22 cellular contexts compared by ENCODE assay signal in the genomic region with DNA sequence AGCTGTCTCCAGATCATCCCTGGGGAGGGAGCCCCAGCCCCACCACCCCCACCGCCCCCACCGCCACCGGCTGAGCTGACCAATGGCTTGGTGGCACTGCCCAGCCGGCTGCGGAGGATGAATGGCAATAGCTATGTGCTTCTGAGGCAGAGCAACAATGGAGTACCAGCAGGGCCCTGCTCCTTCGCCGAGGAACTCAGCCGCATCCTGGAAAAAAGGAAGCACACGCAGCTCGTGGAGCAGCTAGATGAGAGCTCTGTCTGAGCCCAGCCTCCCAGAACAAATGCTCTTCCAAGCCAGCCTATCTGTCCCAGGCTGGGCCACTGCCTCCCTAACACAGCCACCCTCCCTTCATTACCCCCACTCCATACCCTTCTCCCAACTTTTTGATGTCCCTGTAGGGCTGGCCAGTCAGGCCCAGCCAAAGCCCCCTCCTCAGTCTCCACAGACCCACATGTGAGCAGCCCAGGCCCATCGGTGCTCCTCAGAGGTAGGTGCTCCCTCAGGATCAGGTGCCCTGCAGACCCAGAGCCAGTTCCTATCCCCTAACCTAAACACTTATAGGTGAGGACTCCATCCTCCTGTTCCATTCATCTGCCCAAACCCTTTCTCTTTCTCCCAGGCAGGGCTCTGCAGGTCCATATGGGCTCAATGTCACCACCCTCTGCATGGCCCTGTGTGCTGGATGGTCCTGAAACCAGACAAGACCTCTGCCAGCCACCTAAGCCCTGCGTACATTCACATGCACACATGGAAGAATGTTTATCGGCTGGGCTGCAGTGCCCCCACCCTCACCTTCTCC. TPM values are rescaled to one million over a fixed set of nuclear protein-coding genes. Genes with fewer than 3 reads are reported as not detected.
A peak's percentile ranks its signal among the peaks of the same experiment; 100 is the strongest.
DNase-seq lines count a peak whose midpoint lies in the region; ATAC-seq, FAIRE-seq and TF ChIP-seq lines count a peak whose summit lies in the region.
"Had no signal": no experiment of that assay in that cellular context is flagged by ENCODE, and none has a peak within 500 bp of the region (broad histone marks: within the 10 kb centered on the region; RNA-seq: fewer than 3 reads in every experiment).

No MANE protein-coding gene starts in this region.

- H3K27me3 ChIP-seq in CD4-positive, alpha-beta T cell (ENCODE audit: control insufficient read depth, insufficient read depth, low read length), result no peaks in the 10 kb centered on the region
- H3K27me3 ChIP-seq in GM23338 (ENCODE audit: insufficient read depth), result no peaks in the 10 kb centered on the region
- H3K27me3 ChIP-seq in pancreas, result no peaks in the 10 kb centered on the region
- H3K27me3 ChIP-seq in vagina, result no peaks in the 10 kb centered on the region
- H3K27me3 ChIP-seq: heart left ventricle, MG63, tibial artery had no signal

- intact Hi-C loops in CD4-positive, alpha-beta T cell (cut with DNase I, micrococcal nuclease), result no loop called here
- intact Hi-C loops in pancreas (cut with DNase I) (no loop called here), vagina (cut with DNase I) (no loop called here)

- H3F3A ChIP-seq in GM23338 (replicated peaks; ENCODE audit: low read depth), result peaks cover 7% of the 10 kb centered on the region; the same call in 1 of the 2 replicates

- H3K27ac ChIP-seq in CD4-positive, alpha-beta T cell (ENCODE audit: low read depth, low read length), result no peak overlapping the region
- H3K27ac ChIP-seq in GM23338 (ENCODE audit: low read depth) (no peak overlapping the region), pancreas (no peak overlapping the region), vagina (no peak overlapping the region)
- H3K27ac ChIP-seq: heart left ventricle, tibial artery had no signal

- H3K9me3 Mint-ChIP-seq in CD4-positive, alpha-beta T cell, result no peaks in the 10 kb centered on the region
- H3K9me3 Mint-ChIP-seq in GM23338 (peaks cover 2% of the 10 kb centered on the region; the same call in 1 of the 3 replicates), chondrocyte (ENCODE audit: low read depth) (no peaks in the 10 kb centered on the region), glutamatergic neuron (ENCODE audit: unreplicated experiment) (peaks cover 5% of the 10 kb centered on the region)
- H3K9me3 Mint-ChIP-seq: activated T-cell treated with anti-CD3 and anti-CD28 coated beads, Interleukin-2, amount 50 U/mL, for 72 hours; CD8-positive, alpha-beta T cell; stimulated activated naive CD8-positive, alpha-beta T cell treated with anti-CD3 and anti-CD28 coated beads, Interleukin-15, Interleukin-2, amounts not matched to agents 100 ng/mL and 50 ng/mL, for 24 hours had no signal

- no peak overlapping the region for H3K4me2 ChIP-seq in GM23338

- DNase-seq in CD4-positive, alpha-beta T cell, result peak in 1 of 10 experiments; percentile 30
- DNase-seq in GM23338 (ENCODE audit: low spot score) (no peak), chondrocyte (ENCODE audit: low spot score) (peak; percentile 63), pancreas (peak in 4 of 6 donors; percentile 10 to 35 (median 22)), vagina (ENCODE audit: extremely low spot score in 2 of 2) (no peak), glutamatergic neuron (no peak)
- DNase-seq: activated CD4-positive, alpha-beta T cell treated with anti-CD3 and anti-CD28 coated beads, Interleukin-2, amount 50 U/mL, for 48 hours; activated T-cell treated with anti-CD3 and anti-CD28 coated beads, Interleukin-2, amount 50 U/mL, for 72 hours; CD8-positive, alpha-beta T cell; cerebellar nuclear complex; heart left ventricle; mesenchymal stem cell; MG63; NCI-H1417 treated with DMSO at 0.1 percent for 48 hours; NCI-H446; NCI-H82; stimulated activated CD4-positive, alpha-beta T cell treated with anti-CD3 and anti-CD28 coated beads, Interleukin-12 subunit alpha, Interleukin-12 subunit beta, amount 100 ng/mL, for 4 hours had no signal

- TF ChIP-seq POLR2A in vagina (IDR thresholded peaks at IDR 0.05), result no peak

- TF ChIP-seq CTCF in CD4-positive, alpha-beta T cell (IDR thresholded peaks at IDR 0.05), result no peak
- TF ChIP-seq CTCF in GM23338 (conservative IDR thresholded peaks at IDR 0.05; ENCODE audit: low read depth in 2 of 2) (no peak), chondrocyte (IDR thresholded peaks at IDR 0.05) (no peak), pancreas (IDR thresholded peaks at IDR 0.05) (no peak), vagina (IDR thresholded peaks at IDR 0.05) (no peak), glutamatergic neuron (IDR thresholded peaks at IDR 0.05; ENCODE audit: partially characterized antibody, unreplicated experiment) (no peak)

- FAIRE-seq in pancreas (lab: Jason Lieb, UNC), result no peak
- FAIRE-seq: astrocyte had no signal

- no peaks in the 10 kb centered on the region for H3K27me3 Mint-ChIP-seq in CD4-positive, alpha-beta T cell
- H3K27me3 Mint-ChIP-seq in GM23338 (ENCODE audit: insufficient read depth, low read depth, poor library complexity) (peaks cover 19% of the 10 kb centered on the region), chondrocyte (ENCODE audit: low read depth) (no peaks in the 10 kb centered on the region), glutamatergic neuron (ENCODE audit: unreplicated experiment) (peaks cover 13% of the 10 kb centered on the region)
- H3K27me3 Mint-ChIP-seq: activated naive CD8-positive, alpha-beta T cell; stimulated activated naive CD8-positive, alpha-beta T cell treated with anti-CD3 and anti-CD28 coated beads, Interleukin-15, Interleukin-2, amounts not matched to agents 100 ng/mL and 50 ng/mL, for 24 hours had no signal

- H3K36me3 ChIP-seq in GM23338 (ENCODE audit: insufficient read depth), result no peaks in the 10 kb centered on the region
- peaks cover 0 to 9% (median 4%) of the 10 kb centered on the region in 3 donors for H3K36me3 ChIP-seq in pancreas
- H3K36me3 ChIP-seq in vagina, result peaks cover 0 to 13% of the 10 kb centered on the region in 2 donors

- H3K27ac Mint-ChIP-seq in CD4-positive, alpha-beta T cell, result peak overlapping the region; percentile 42
- H3K27ac Mint-ChIP-seq in GM23338 (no peak overlapping the region), chondrocyte (ENCODE audit: unreplicated experiment) (no peak overlapping the region), glutamatergic neuron (ENCODE audit: unreplicated experiment) (no peak overlapping the region)
- H3K27ac Mint-ChIP-seq: activated naive CD8-positive, alpha-beta T cell; activated T-cell treated with anti-CD3 and anti-CD28 coated beads, Interleukin-2, amount 50 U/mL, for 72 hours; CD8-positive, alpha-beta T cell; stimulated activated naive CD8-positive, alpha-beta T cell treated with anti-CD3 and anti-CD28 coated beads, Interleukin-15, Interleukin-2, amounts not matched to agents 100 ng/mL and 50 ng/mL, for 24 hours had no signal

- peaks cover 29% of the 10 kb centered on the region for H3K79me2 ChIP-seq in GM23338 (replicated peaks; ENCODE audit: insufficient read depth)

- 72 to 81% methylated on average over 10 to 13 of the region's 13 CpGs for WGBS in pancreas, 2 donors

- H3K4me3 ChIP-seq in GM23338 (no peak overlapping the region), pancreas (no peak overlapping the region), vagina (no peak overlapping the region)
- H3K4me3 ChIP-seq: heart left ventricle, MG63, tibial artery had no signal

- peaks cover 11% of the 10 kb centered on the region; the same call in 1 of the 2 replicates for H4K20me1 ChIP-seq in GM23338 (replicated peaks; ENCODE audit: insufficient read depth)

- POLR2A ChIA-PET in CD4-positive, alpha-beta T cell (lab: Charles Lee), result no interaction called here

- H3K4me1 Mint-ChIP-seq in CD4-positive, alpha-beta T cell (ENCODE audit: low read depth), result peaks cover 17% of the 10 kb centered on the region
- H3K4me1 Mint-ChIP-seq in GM23338, result peaks cover 12% of the 10 kb centered on the region
- peaks cover 27% of the 10 kb centered on the region for H3K4me1 Mint-ChIP-seq in chondrocyte (ENCODE audit: low read depth)
- H3K4me1 Mint-ChIP-seq in glutamatergic neuron (ENCODE audit: low read depth, unreplicated experiment), result peaks cover 7% of the 10 kb centered on the region

- H3K4me3 Mint-ChIP-seq in CD4-positive, alpha-beta T cell, result peak overlapping the region; percentile 20
- H3K4me3 Mint-ChIP-seq in GM23338 (no peak overlapping the region), chondrocyte (ENCODE audit: unreplicated experiment) (no peak overlapping the region), glutamatergic neuron (ENCODE audit: unreplicated experiment) (no peak overlapping the region)
- H3K4me3 Mint-ChIP-seq: activated naive CD8-positive, alpha-beta T cell; activated T-cell treated with anti-CD3 and anti-CD28 coated beads, Interleukin-2, amount 50 U/mL, for 72 hours; CD8-positive, alpha-beta T cell; stimulated activated naive CD8-positive, alpha-beta T cell treated with anti-CD3 and anti-CD28 coated beads, Interleukin-15, Interleukin-2, amounts not matched to agents 100 ng/mL and 50 ng/mL, for 24 hours had no signal

- H3K4me1 ChIP-seq in GM23338 (ENCODE audit: insufficient read depth) (no peaks in the 10 kb centered on the region), pancreas (peaks cover 7 to 25% (median 14%) of the 10 kb centered on the region in 3 donors), vagina (peaks cover 30% of the 10 kb centered on the region)

- H3K9me2 ChIP-seq in GM23338 (ENCODE audit: insufficient read depth), result no peaks in the 10 kb centered on the region

- no peaks in the 10 kb centered on the region for H3K9me3 ChIP-seq in CD4-positive, alpha-beta T cell (ENCODE audit: control insufficient read depth, low read length)
- H3K9me3 ChIP-seq in pancreas (no peaks in the 10 kb centered on the region), vagina (no peaks in the 10 kb centered on the region)
- H3K9me3 ChIP-seq: heart left ventricle, MG63, tibial artery had no signal

- H3K36me3 Mint-ChIP-seq in CD4-positive, alpha-beta T cell (ENCODE audit: low read depth), result peaks cover 70% of the 10 kb centered on the region
- H3K36me3 Mint-ChIP-seq in GM23338 (ENCODE audit: low read depth) (peaks cover 16% of the 10 kb centered on the region), chondrocyte (ENCODE audit: low read depth) (peaks cover 5% of the 10 kb centered on the region), glutamatergic neuron (ENCODE audit: unreplicated experiment) (no peaks in the 10 kb centered on the region)

- ATAC-seq in CD4-positive, alpha-beta T cell (ENCODE audit: poor library complexity), result no peak
- no peak for ATAC-seq in GM23338
- no peak for ATAC-seq in pancreas
- ATAC-seq in HG02588 (IDR thresholded peaks at IDR 0.05; ENCODE audit: unreplicated experiment), result no peak
- ATAC-seq: activated T-cell treated with anti-CD3 and anti-CD28 coated beads, Interleukin-2, amount 50 U/mL, for 72 hours; CD8-positive, alpha-beta T cell; heart left ventricle had no signal

- CTCF ChIA-PET in CD4-positive, alpha-beta T cell (lab: Charles Lee), result no interaction called here

- no peak overlapping the region for H2AFZ ChIP-seq in GM23338

RNA-seq across cellular contexts. Expression of a gene that starts 3.2 kb away (rescaled TPM):
- total RNA-seq in CD4-positive, alpha-beta T cell, result 10 to 100 TPM; 28.5 to 31.0 TPM
- total RNA-seq in GM23338 (2014; rRNA removed; shearing (Covaris generic)), result 60.4 and 76.9 TPM in 2 replicates
- polyA plus RNA-seq in GM23338 (2016; fragmentation: Nextera tagmentation; extraction: Ambion mirVana) (124 and 126 TPM in 2 replicates), pancreas (10 to 100 TPM; 67.7 to 93.5 TPM)
- total RNA-seq in chondrocyte (54.0 to 74.1 TPM (median 57.3 TPM) in 3 replicates), pancreas (10 to 100 TPM; 31.0 to 49.3 (median 36.2) TPM), vagina (85.4 TPM), glutamatergic neuron (ENCODE audit: unreplicated experiment) (58.2 TPM)

RNA-seq across cellular contexts. Expression of a gene that starts 3.3 kb away (rescaled TPM):
- 1 to 10 TPM; 2.7 to 2.8 TPM for total RNA-seq in CD4-positive, alpha-beta T cell
- total RNA-seq in GM23338 (2014; rRNA removed; shearing (Covaris generic)), result 24.5 and 29.4 TPM in 2 replicates
- polyA plus RNA-seq in GM23338 (2016; fragmentation: Nextera tagmentation; extraction: Ambion mirVana), result 11.4 and 12.2 TPM in 2 replicates
- 4.8 to 6.6 TPM (median 5.4 TPM) in 3 replicates for total RNA-seq in chondrocyte
- 1 to 10 TPM; 1.7 to 5.4 (median 3.8) TPM for total RNA-seq in pancreas
- polyA plus RNA-seq in pancreas, result 1 to 10 TPM; 3.1 to 3.2 TPM
- total RNA-seq in vagina, result 5.2 TPM
- total RNA-seq in glutamatergic neuron (ENCODE audit: unreplicated experiment), result 10.1 TPM

RNA-seq across cellular contexts. Expression of a gene that starts 14.8 kb away (rescaled TPM):
- total RNA-seq in CD4-positive, alpha-beta T cell, result 1 to 10 TPM; 1.1 to 1.6 TPM
- total RNA-seq in GM23338 (2014; rRNA removed; shearing (Covaris generic)), result 7.3 and 8.5 TPM in 2 replicates
- 5.3 and 6.3 TPM in 2 replicates for polyA plus RNA-seq in GM23338 (2016; fragmentation: Nextera tagmentation; extraction: Ambion mirVana)
- total RNA-seq in chondrocyte, result 4.8 to 8.0 TPM (median 7.9 TPM) in 3 replicates
- total RNA-seq in pancreas, result 10 to 100 TPM in 3 of 6 donors, 1 to 10 TPM in 3; 8.7 to 17.2 (median 12.5) TPM
- polyA plus RNA-seq in pancreas, result 10 to 100 TPM; 33.8 to 36.4 TPM
- 6.4 TPM for total RNA-seq in vagina
- total RNA-seq in glutamatergic neuron (ENCODE audit: unreplicated experiment), result 46.9 TPM

RNA-seq across cellular contexts. Expression of a gene that starts 15.5 kb away (rescaled TPM):
- total RNA-seq in CD4-positive, alpha-beta T cell, result 1 to 10 TPM; 9.0 to 9.6 TPM
- 62.8 and 88.3 TPM in 2 replicates for total RNA-seq in GM23338 (2014; rRNA removed; shearing (Covaris generic))
- polyA plus RNA-seq in GM23338 (2016; fragmentation: Nextera tagmentation; extraction: Ambion mirVana) (27.6 and 28.8 TPM in 2 replicates), pancreas (10 to 100 TPM; 41.1 to 52.2 TPM)
- total RNA-seq in chondrocyte (58.9 to 80.7 TPM (median 79.4 TPM) in 3 replicates), pancreas (10 to 100 TPM; 10.5 to 26.5 (median 14.4) TPM), vagina (99.4 TPM), glutamatergic neuron (ENCODE audit: unreplicated experiment) (56.7 TPM)

RNA-seq across cellular contexts. Expression of a gene that starts 46.9 kb away (rescaled TPM):
- total RNA-seq in CD4-positive, alpha-beta T cell, result 1 to 10 TPM; 1.7 to 3.1 TPM
- 1.7 and 2.3 TPM in 2 replicates for total RNA-seq in GM23338 (2014; rRNA removed; shearing (Covaris generic))
- 1.5 and 1.7 TPM in 2 replicates for polyA plus RNA-seq in GM23338 (2016; fragmentation: Nextera tagmentation; extraction: Ambion mirVana)
- 1.4 to 1.8 TPM (median 1.7 TPM) in 3 replicates for total RNA-seq in chondrocyte
- total RNA-seq in pancreas, result under 1 TPM; 0.18 to 0.49 (median 0.27) TPM
- polyA plus RNA-seq in pancreas, result under 1 TPM; 0.89 to 0.99 TPM
- 1.5 TPM for total RNA-seq in vagina
- total RNA-seq in glutamatergic neuron (ENCODE audit: unreplicated experiment), result 1.5 TPM

Comparison
In these comparisons a context has a peak if more than half of its experiments do, and no peak if none do; other contexts are left out.
1. DNase-seq: peak in chondrocyte (single experiment) and pancreas (4 of 6); none in GM23338 (single experiment), vagina (0 of 2) and glutamatergic neuron (single experiment).